In genomic region chr1:28642056-28642846, GRCh38 we compare ENCODE assay signal across 8 cellular contexts. TPM values are rescaled to one million over a fixed set of nuclear protein-coding genes. Genes with fewer than 3 reads are reported as not detected.
DNase-seq lines count a peak whose midpoint lies in the region; ATAC-seq and TF ChIP-seq lines count a peak whose summit lies in the region.

No MANE protein-coding gene starts in this region.

- H3K9ac ChIP-seq in SK-N-MC (ENCODE audit: insufficient read length) (peak overlapping the region; percentile 97), neural cell (ENCODE audit: low read length) (peak overlapping the region; percentile 84)

- peak overlapping the region; percentile 92 for H2AFZ ChIP-seq in neural cell (ENCODE audit: low read depth, low read length)

- TF ChIP-seq CTCF in neural cell (IDR thresholded peaks at IDR 0.05; ENCODE audit: poor library complexity, severe bottlenecking), result no peak

- peaks cover 6% of the 10 kb centered on the region for H3K79me2 ChIP-seq in neural cell (replicated peaks; ENCODE audit: insufficient read depth, low read length)

- H3K4me2 ChIP-seq in neural cell (ENCODE audit: low read length), result peak overlapping the region; percentile 81

- peak; percentile 15 for ATAC-seq in GM18517 (IDR thresholded peaks at IDR 0.05; ENCODE audit: unreplicated experiment)
- ATAC-seq in HG02840 (IDR thresholded peaks at IDR 0.05; ENCODE audit: low FRiP score, unreplicated experiment), result peak; percentile 14

- H4K20me1 ChIP-seq in neural cell (ENCODE audit: insufficient read depth), result no peaks in the 10 kb centered on the region

- 1% methylated on average over 26 of the region's 26 CpGs for WGBS in esophagus, 2 donors

- H3K36me3 ChIP-seq in SK-N-MC (ENCODE audit: insufficient read depth, low read length) (no peaks in the 10 kb centered on the region), esophagus (ENCODE audit: control insufficient read depth in 2 of 2, insufficient read depth in 2 of 2, low read length in 1 of 2) (no peaks in the 10 kb centered on the region), neural cell (ENCODE audit: insufficient read depth, low read length) (no peaks in the 10 kb centered on the region)

- H3K9me2 ChIP-seq in neural cell (ENCODE audit: insufficient read depth, low read length), result no peaks in the 10 kb centered on the region

- H3K9me3 ChIP-seq in SK-N-MC (ENCODE audit: low read depth, low read length) (no peaks in the 10 kb centered on the region), esophagus (ENCODE audit: control insufficient read depth in 2 of 2, insufficient read depth in 1 of 2, low read depth in 1 of 2, low read length in 1 of 2) (no peaks in the 10 kb centered on the region), neural cell (ENCODE audit: low read length) (no peaks in the 10 kb centered on the region)

- H3K27me3 ChIP-seq in esophagus (ENCODE audit: control insufficient read depth in 1 of 2, insufficient read depth in 2 of 2, low read length in 2 of 2), result no peaks in the 10 kb centered on the region
- no peaks in the 10 kb centered on the region for H3K27me3 ChIP-seq in neural cell (ENCODE audit: insufficient read depth, low read depth, low read length)

- TF ChIP-seq EP300 in neural cell (conservative IDR thresholded peaks at IDR 0.05; ENCODE audit: poor library complexity, severe bottlenecking), result no peak

- DNase-seq in SK-N-MC (ENCODE audit: low read depth, low spot score) (no peak), AML-193 (lab: John Stamatoyannopoulos, UW) (no peak), midbrain (lab: John Stamatoyannopoulos, UW) (no peak), hippocampal formation (lab: John Stamatoyannopoulos, UW) (no peak)

- H3K4me3 ChIP-seq in SK-N-MC, result peak overlapping the region; percentile 86
- H3K4me3 ChIP-seq in esophagus (ENCODE audit: low read depth in 1 of 2, low read length in 2 of 2), result peak overlapping the region; percentile 84 to 94
- peak overlapping the region; percentile 79 for H3K4me3 ChIP-seq in neural cell (ENCODE audit: low read length)

- TF ChIP-seq RAD21 in neural cell (conservative IDR thresholded peaks at IDR 0.05), result no peak

- H3K27ac ChIP-seq in SK-N-MC (peak overlapping the region; percentile 93; the same call in 1 of the 2 replicates), esophagus (ENCODE audit: low read depth in 2 of 2, low read length in 1 of 2) (peak overlapping the region; percentile 90 to 98), neural cell (ENCODE audit: low read length) (peak overlapping the region; percentile 93)

- H3F3A ChIP-seq in neural cell (ENCODE audit: insufficient read depth, low read length, poor library complexity, severe bottlenecking), result peaks cover 8% of the 10 kb centered on the region

- peaks cover 0 to 3% of the 10 kb centered on the region in 2 donors for H3K4me1 ChIP-seq in esophagus (ENCODE audit: control insufficient read depth in 2 of 2, insufficient read depth in 2 of 2, low read length in 1 of 2)

TF ChIP-seq in neural cell, 6 proteins besides CTCF, POLR2A, EP300 and RAD21:
- TF ChIP-seq SMC3 (conservative IDR thresholded peaks at IDR 0.05; ENCODE audit: poor library complexity) (no peak), EZH2 (IDR thresholded peaks at IDR 0.05; ENCODE audit: borderline replicate concordance, insufficient read depth, low read length, poor library complexity, severe bottlenecking) (no peak), POLR2AphosphoS5 (IDR thresholded peaks at IDR 0.05) (no peak), TAF1 (IDR thresholded peaks at IDR 0.05; ENCODE audit: low read depth) (no peak), MXI1 (conservative IDR thresholded peaks at IDR 0.05; ENCODE audit: poor library complexity, severe bottlenecking) (no peak)
- TF ChIP-seq, protein P1, sequence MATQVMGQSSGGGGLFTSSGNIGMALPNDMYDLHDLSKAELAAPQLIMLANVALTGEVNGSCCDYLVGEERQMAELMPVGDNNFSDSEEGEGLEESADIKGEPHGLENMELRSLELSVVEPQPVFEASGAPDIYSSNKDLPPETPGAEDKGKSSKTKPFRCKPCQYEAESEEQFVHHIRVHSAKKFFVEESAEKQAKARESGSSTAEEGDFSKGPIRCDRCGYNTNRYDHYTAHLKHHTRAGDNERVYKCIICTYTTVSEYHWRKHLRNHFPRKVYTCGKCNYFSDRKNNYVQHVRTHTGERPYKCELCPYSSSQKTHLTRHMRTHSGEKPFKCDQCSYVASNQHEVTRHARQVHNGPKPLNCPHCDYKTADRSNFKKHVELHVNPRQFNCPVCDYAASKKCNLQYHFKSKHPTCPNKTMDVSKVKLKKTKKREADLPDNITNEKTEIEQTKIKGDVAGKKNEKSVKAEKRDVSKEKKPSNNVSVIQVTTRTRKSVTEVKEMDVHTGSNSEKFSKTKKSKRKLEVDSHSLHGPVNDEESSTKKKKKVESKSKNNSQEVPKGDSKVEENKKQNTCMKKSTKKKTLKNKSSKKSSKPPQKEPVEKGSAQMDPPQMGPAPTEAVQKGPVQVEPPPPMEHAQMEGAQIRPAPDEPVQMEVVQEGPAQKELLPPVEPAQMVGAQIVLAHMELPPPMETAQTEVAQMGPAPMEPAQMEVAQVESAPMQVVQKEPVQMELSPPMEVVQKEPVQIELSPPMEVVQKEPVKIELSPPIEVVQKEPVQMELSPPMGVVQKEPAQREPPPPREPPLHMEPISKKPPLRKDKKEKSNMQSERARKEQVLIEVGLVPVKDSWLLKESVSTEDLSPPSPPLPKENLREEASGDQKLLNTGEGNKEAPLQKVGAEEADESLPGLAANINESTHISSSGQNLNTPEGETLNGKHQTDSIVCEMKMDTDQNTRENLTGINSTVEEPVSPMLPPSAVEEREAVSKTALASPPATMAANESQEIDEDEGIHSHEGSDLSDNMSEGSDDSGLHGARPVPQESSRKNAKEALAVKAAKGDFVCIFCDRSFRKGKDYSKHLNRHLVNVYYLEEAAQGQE (IDR thresholded peaks at IDR 0.05; ENCODE audit: borderline replicate concordance), result no peak

RNA-seq across cellular contexts. Expression of gene TAF12, which starts 0.6 kb away (rescaled TPM):
- 10 to 100 TPM; 19.3 to 25.2 TPM for polyA plus RNA-seq in esophagus
- polyA plus RNA-seq in neural cell, result 49.0 and 59.3 TPM in 2 replicates
- 22.6 TPM in 2 replicates for polyA minus RNA-seq in neural cell

RNA-seq across cellular contexts. Expression of gene RNU11, which starts 6.1 kb away (rescaled TPM):
- polyA plus RNA-seq in esophagus, result not detected
- polyA plus RNA-seq in neural cell, result not detected in 2 replicates
- polyA minus RNA-seq in neural cell, result not detected in 2 replicates

RNA-seq across cellular contexts. Expression of gene GMEB1, which starts 26.3 kb away (rescaled TPM):
- 1 to 10 TPM; 3.2 to 5.0 TPM for polyA plus RNA-seq in esophagus
- 4.9 and 5.8 TPM in 2 replicates for polyA plus RNA-seq in neural cell
- polyA minus RNA-seq in neural cell, result 17.5 and 18.3 TPM in 2 replicates

RNA-seq across cellular contexts. Expression of gene RAB42, which starts 50.2 kb away (rescaled TPM):
- polyA plus RNA-seq in esophagus (under 1 TPM; 0.51 to 0.96 TPM), neural cell (not detected in 2 replicates)
- not detected in 2 replicates for polyA minus RNA-seq in neural cell
